ENCODE assay signal across 8 cellular contexts in the genomic region with DNA sequence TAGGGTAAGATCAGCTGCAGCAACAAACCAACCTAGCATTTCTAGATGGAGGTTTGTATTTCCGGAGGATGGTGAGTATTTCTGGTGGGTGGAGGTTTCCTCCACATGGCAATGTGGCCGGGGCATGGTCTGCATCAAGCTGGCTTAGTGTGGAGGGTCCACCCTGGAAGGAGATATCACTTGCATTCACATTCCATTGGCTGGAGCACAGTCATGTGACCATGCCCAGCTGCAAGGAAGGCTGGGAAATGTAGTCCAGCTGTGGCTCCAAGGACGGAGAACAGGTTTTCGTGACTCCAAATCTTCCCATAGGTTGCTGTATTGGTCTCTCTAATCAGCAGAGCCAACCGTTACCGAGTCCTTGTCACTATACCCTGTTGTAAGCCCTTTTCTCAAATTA.
DNase-seq lines count a peak whose midpoint lies in the region; ATAC-seq and TF ChIP-seq lines count a peak whose summit lies in the region.

No MANE protein-coding gene starts in this region.

- H3K4me3 ChIP-seq in breast epithelium: no peak overlapping the region
- no peak overlapping the region for H3K4me3 ChIP-seq in mesodermal cell (ENCODE audit: extremely low read depth, insufficient read depth, low read length, poor library complexity, severe bottlenecking)

- no peaks in the 10 kb centered on the region for H3K9me3 Mint-ChIP-seq in Calu3 (ENCODE audit: low read depth, unreplicated experiment)

- no peaks in the 10 kb centered on the region for H3K27me3 Mint-ChIP-seq in Calu3 (ENCODE audit: unreplicated experiment)

- WGBS in mesodermal cell (ENCODE audit: insufficient coverage in 2 of 2), 2 experiments: 15 to 18% methylated on average over 4 to 5 of the region's 6 CpGs

- H3K4me1 ChIP-seq in breast epithelium (peaks cover 0 to 16% of the 10 kb centered on the region in 2 donors), mesodermal cell (ENCODE audit: control insufficient read depth, insufficient read depth, low read length, poor library complexity, severe bottlenecking) (peaks cover 34% of the 10 kb centered on the region)

- peaks cover 16% of the 10 kb centered on the region for H3K36me3 Mint-ChIP-seq in Calu3 (ENCODE audit: insufficient read depth, unreplicated experiment)

- CTCF ChIA-PET in Calu3 (lab: Charles Lee): no interaction called here

- no peak overlapping the region for H3K27ac Mint-ChIP-seq in Calu3 (ENCODE audit: unreplicated experiment)

- H3K4me1 Mint-ChIP-seq in Calu3 (ENCODE audit: low read depth, unreplicated experiment): peaks cover 31% of the 10 kb centered on the region

- TF ChIP-seq POLR2A in breast epithelium (IDR thresholded peaks at IDR 0.05): no peak

- H3K27me3 ChIP-seq in breast epithelium: no peaks in the 10 kb centered on the region

- no TSS peak for BruUV-seq in Calu3 (replicated peaks; lab: Mats Ljungman, UMichigan)

- DNase-seq in Calu3: peak; percentile 29
- DNase-seq in HUDEP-2 (lab: John Stamatoyannopoulos, UW; ENCODE audit: unreplicated experiment in 76 of 76): peak in 46 of 76 experiments; percentile 4 to 54 (median 25)
- peak in 4 of 5 experiments; percentile 17 to 85 (median 38) for DNase-seq in T-helper 2 cell
- no peak for DNase-seq in breast epithelium (ENCODE audit: low spot score in 2 of 2)

- H3K9me3 ChIP-seq in breast epithelium (no peaks in the 10 kb centered on the region), mesodermal cell (ENCODE audit: control insufficient read depth, low read length) (no peaks in the 10 kb centered on the region)

- H3K36me3 ChIP-seq in breast epithelium: no peaks in the 10 kb centered on the region
- H3K36me3 ChIP-seq in mesodermal cell (ENCODE audit: control insufficient read depth, insufficient read depth, low read length): peaks cover 15% of the 10 kb centered on the region

- TF ChIP-seq CTCF in Calu3 (IDR thresholded peaks at IDR 0.05; ENCODE audit: unreplicated experiment) (no peak), breast epithelium (IDR thresholded peaks at IDR 0.05) (no peak)

- no peak overlapping the region for H3K4me3 Mint-ChIP-seq in Calu3 (ENCODE audit: low read depth, unreplicated experiment)

- intact Hi-C loops in Calu3 (cut with micrococcal nuclease; ENCODE audit: unreplicated experiment) (no loop called here), breast epithelium (cut with DNase I; ENCODE audit: low total_unique reads) (no loop called here)

- H3K27ac ChIP-seq in breast epithelium (peak overlapping the region; percentile 0 to 60), mesodermal cell (ENCODE audit: low read depth, low read length, severe bottlenecking) (peak overlapping the region; percentile 69)

- ATAC-seq in HG03432 (IDR thresholded peaks at IDR 0.05; ENCODE audit: unreplicated experiment): no peak
- no peak for ATAC-seq in GM19467 (IDR thresholded peaks at IDR 0.05; ENCODE audit: unreplicated experiment)
- no peak for ATAC-seq in HG02759 (IDR thresholded peaks at IDR 0.05; ENCODE audit: unreplicated experiment)

Comparison
In these comparisons a context has a peak if more than half of its experiments do, and no peak if none do; other contexts are left out.
1. DNase-seq: peak in Calu3 (single experiment), HUDEP-2 (46 of 76) and T-helper 2 cell (4 of 5); none in breast epithelium (0 of 2).